ENCODE assay signal across 1 cellular context in genomic region chr10:43230909-43231522, GRCh38.
TF ChIP-seq lines count a peak whose summit lies in the region.

No MANE protein-coding gene starts in this region.

TF ChIP-seq in SK-N-SH, 30 proteins besides CTCF, POLR2A, EP300 and RAD21:
- TF ChIP-seq YY1 (IDR thresholded peaks at IDR 0.05; ENCODE audit: low read depth) (no peak), FOXJ3 (CRISPR knock-in tag; IDR thresholded peaks at IDR 0.05) (no peak), NRF1 (IDR thresholded peaks at IDR 0.05; ENCODE audit: low read depth, low read length) (no peak), POLR2AphosphoS5 (IDR thresholded peaks at IDR 0.05; ENCODE audit: low read depth, low read length) (no peak), REST (IDR thresholded peaks at IDR 0.05; ENCODE audit: low read depth, low read length) (no peak), MXI1 (IDR thresholded peaks at IDR 0.05; ENCODE audit: low read depth, low read length) (no peak), SIN3A (IDR thresholded peaks at IDR 0.05; ENCODE audit: borderline replicate concordance, low read depth, low read length) (no peak), USF1 (IDR thresholded peaks at IDR 0.05; ENCODE audit: borderline replicate concordance, low read depth) (no peak), SMC3 (IDR thresholded peaks at IDR 0.05; ENCODE audit: low read depth, low read length) (no peak), USF2 (IDR thresholded peaks at IDR 0.05; ENCODE audit: borderline replicate concordance, low read depth, low read length) (no peak), MAX (IDR thresholded peaks at IDR 0.05; ENCODE audit: low read depth) (no peak), RCOR1 (IDR thresholded peaks at IDR 0.05; ENCODE audit: low read length) (no peak), JUND (IDR thresholded peaks at IDR 0.05) (no peak)
